ENCODE assay signal across 2 cellular contexts in the genomic region with DNA sequence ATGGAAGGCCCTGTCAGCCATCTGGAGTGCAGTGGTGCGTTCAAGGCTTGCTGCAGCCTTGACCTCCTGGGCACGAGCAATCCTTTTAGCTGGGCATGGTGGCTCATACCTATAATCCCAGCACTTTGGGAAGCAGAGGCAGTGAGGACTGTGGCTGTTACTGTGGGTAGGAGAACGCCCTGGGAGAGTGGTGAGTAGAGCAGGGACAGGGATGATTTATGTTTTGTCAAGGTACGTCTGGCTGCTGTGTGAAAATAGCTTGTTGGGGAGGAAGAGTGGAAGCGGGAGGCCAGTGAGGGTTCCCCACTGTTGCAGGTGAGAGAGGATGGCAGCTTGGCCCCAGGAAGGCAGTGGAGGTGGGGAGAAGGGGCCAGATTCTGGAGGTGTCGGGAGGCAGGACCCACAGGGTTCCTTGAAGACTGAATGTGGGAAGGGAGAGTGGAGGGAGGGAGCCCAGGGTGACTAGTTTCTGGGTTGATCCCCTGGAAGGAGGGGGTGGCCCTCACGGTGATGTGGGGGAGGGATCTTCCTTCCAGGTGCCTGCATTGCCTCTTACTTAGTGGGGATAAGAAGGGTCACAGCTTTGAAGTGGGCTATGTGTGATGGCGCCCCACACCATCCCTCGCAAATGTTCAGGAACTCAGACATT.
TF ChIP-seq lines count a peak whose summit lies in the region.

No MANE protein-coding gene starts in this region.

TF ChIP-seq in HEK293, 187 proteins besides CTCF, POLR2A, EP300 and RAD21 (continued from another document):
- TF ChIP-seq ZNF341 (tag by site-specific recombination; IDR thresholded peaks at IDR 0.05; ENCODE audit: low read depth) (peak; percentile 26; the same call in 1 of the 2 replicates), KLF1 (tag by site-specific recombination; IDR thresholded peaks at IDR 0.05) (no peak), ZFHX2 (tag by site-specific recombination; conservative IDR thresholded peaks at IDR 0.05) (peak; percentile 62)
TF ChIP-seq in HEK293: peak in this region for 3.

TF ChIP-seq in K562, 482 proteins besides CTCF, POLR2A, EP300 and RAD21:
- TF ChIP-seq, protein P1, sequence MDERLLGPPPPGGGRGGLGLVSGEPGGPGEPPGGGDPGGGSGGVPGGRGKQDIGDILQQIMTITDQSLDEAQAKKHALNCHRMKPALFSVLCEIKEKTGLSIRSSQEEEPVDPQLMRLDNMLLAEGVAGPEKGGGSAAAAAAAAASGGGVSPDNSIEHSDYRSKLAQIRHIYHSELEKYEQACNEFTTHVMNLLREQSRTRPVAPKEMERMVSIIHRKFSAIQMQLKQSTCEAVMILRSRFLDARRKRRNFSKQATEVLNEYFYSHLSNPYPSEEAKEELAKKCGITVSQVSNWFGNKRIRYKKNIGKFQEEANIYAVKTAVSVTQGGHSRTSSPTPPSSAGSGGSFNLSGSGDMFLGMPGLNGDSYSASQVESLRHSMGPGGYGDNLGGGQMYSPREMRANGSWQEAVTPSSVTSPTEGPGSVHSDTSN (CRISPR knock-in tag; IDR thresholded peaks at IDR 0.05; ENCODE audit: low read depth) = no peak
- TF ChIP-seq, protein P1 (tag; conservative IDR thresholded peaks at IDR 0.05; ENCODE audit: low read depth) = peak; percentile 39; the same call in 1 of the 2 replicates
- TF ChIP-seq ZC3H11A (IDR thresholded peaks at IDR 0.05; ENCODE audit: low read depth, low read length) (no peak), MEIS2 (IDR thresholded peaks at IDR 0.05; ENCODE audit: partially characterized antibody) (peak; percentile 36)
- TF ChIP-seq, protein P2, sequence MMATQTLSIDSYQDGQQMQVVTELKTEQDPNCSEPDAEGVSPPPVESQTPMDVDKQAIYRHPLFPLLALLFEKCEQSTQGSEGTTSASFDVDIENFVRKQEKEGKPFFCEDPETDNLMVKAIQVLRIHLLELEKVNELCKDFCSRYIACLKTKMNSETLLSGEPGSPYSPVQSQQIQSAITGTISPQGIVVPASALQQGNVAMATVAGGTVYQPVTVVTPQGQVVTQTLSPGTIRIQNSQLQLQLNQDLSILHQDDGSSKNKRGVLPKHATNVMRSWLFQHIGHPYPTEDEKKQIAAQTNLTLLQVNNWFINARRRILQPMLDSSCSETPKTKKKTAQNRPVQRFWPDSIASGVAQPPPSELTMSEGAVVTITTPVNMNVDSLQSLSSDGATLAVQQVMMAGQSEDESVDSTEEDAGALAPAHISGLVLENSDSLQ (IDR thresholded peaks at IDR 0.05) = peak; percentile 69
- TF ChIP-seq, protein P3, sequence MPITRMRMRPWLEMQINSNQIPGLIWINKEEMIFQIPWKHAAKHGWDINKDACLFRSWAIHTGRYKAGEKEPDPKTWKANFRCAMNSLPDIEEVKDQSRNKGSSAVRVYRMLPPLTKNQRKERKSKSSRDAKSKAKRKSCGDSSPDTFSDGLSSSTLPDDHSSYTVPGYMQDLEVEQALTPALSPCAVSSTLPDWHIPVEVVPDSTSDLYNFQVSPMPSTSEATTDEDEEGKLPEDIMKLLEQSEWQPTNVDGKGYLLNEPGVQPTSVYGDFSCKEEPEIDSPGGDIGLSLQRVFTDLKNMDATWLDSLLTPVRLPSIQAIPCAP (CRISPR knock-in tag; IDR thresholded peaks at IDR 0.05; ENCODE audit: borderline replicate concordance) = no peak
